In genomic region chr7:127941471-127941870, GRCh38 we compare ENCODE assay signal across 30 cellular contexts.
"Had no signal": no experiment of that assay in that cellular context is flagged by ENCODE, and none has a peak within 500 bp of the region (broad histone marks: within the 10 kb centered on the region; RNA-seq: fewer than 3 reads in every experiment).

No MANE protein-coding gene starts in this region.

- ATAC-seq: activated CD4-positive, alpha-beta T cell treated with anti-CD3 and anti-CD28 coated beads for 36 hours; activated CD8-positive, alpha-beta memory T cell treated with anti-CD3 and anti-CD28 coated beads, Interleukin-2, amount 10 ng/mL, durations not matched to agents 7 days and 5 days; activated CD8-positive, alpha-beta T cell treated with anti-CD3 and anti-CD28 coated beads, Interleukin-2, amount 10 ng/mL, durations not matched to agents 7 days and 5 days; activated naive CD4-positive, alpha-beta T cell treated with anti-CD3 and anti-CD28 coated beads, Interleukin-2, amount 50 U/mL, for 72 hours had no signal

- H3K4me1 ChIP-seq: ascending aorta had no signal

- H3K27me3 Mint-ChIP-seq: activated CD4-positive, alpha-beta memory T cell treated with anti-CD3 and anti-CD28 coated beads for 36 hours; activated CD4-positive, alpha-beta T cell treated with anti-CD3 and anti-CD28 coated beads for 36 hours; activated CD4-positive, alpha-beta T cell treated with anti-CD3 and anti-CD28 coated beads, Interleukin-2, amount 10 ng/mL, durations not matched to agents 24 days and 14 days; activated CD8-positive, alpha-beta memory T cell treated with anti-CD3 and anti-CD28 coated beads, Interleukin-2, amount 10 ng/mL, durations not matched to agents 7 days and 5 days; activated naive CD4-positive, alpha-beta T cell treated with anti-CD3 and anti-CD28 coated beads, Interleukin-2, amount 10 ng/mL, durations not matched to agents 7 days and 5 days; activated naive CD8-positive, alpha-beta T cell treated with anti-CD3 and anti-CD28 coated beads, Interleukin-2, amount 10 ng/mL, durations not matched to agents 7 days and 5 days; central memory CD8-positive, alpha-beta T cell had no signal

- H3K36me3 ChIP-seq: ascending aorta had no signal

- H3K27ac ChIP-seq: ascending aorta, brain microvascular endothelial cell, epithelial cell of prostate, esophagus squamous epithelium had no signal

- H3K27me3 ChIP-seq: ascending aorta, brain microvascular endothelial cell, esophagus squamous epithelium had no signal

- H3K4me3 Mint-ChIP-seq: activated CD4-positive, alpha-beta memory T cell treated with anti-CD3 and anti-CD28 coated beads for 36 hours; activated CD4-positive, alpha-beta T cell treated with anti-CD3 and anti-CD28 coated beads for 36 hours; activated CD4-positive, alpha-beta T cell treated with anti-CD3 and anti-CD28 coated beads, Interleukin-2, amount 10 ng/mL, durations not matched to agents 24 days and 14 days; activated CD8-positive, alpha-beta memory T cell treated with anti-CD3 and anti-CD28 coated beads, Interleukin-2, amount 10 ng/mL, durations not matched to agents 7 days and 5 days; activated CD8-positive, alpha-beta T cell treated with anti-CD3 and anti-CD28 coated beads, Interleukin-2, amount 10 ng/mL, durations not matched to agents 7 days and 5 days; activated naive CD4-positive, alpha-beta T cell treated with anti-CD3 and anti-CD28 coated beads, Interleukin-2, amount 10 ng/mL, durations not matched to agents 7 days and 5 days; activated naive CD8-positive, alpha-beta T cell treated with anti-CD3 and anti-CD28 coated beads, Interleukin-2, amount 10 ng/mL, durations not matched to agents 7 days and 5 days; activated T-helper 1 cell treated with anti-CD3 and anti-CD28 coated beads, Interleukin-12 subunit alpha, Interleukin-12 subunit beta, Interleukin-2, Interleukin-4 antibody, amounts not matched to agents 30 ng/mL and 10 ng/mL and 1 ng/mL, durations not matched to agents 14 hours and 24 hours and 36 hours; central memory CD8-positive, alpha-beta T cell had no signal

- FAIRE-seq: bronchial epithelial cell, colon, endometrium, endothelial cell of umbilical vein, frontal cortex had no signal

- H3K9me3 ChIP-seq: ascending aorta, esophagus squamous epithelium had no signal

- H3K4me1 Mint-ChIP-seq: activated naive CD4-positive, alpha-beta T cell treated with anti-CD3 and anti-CD28 coated beads, Interleukin-2, amount 10 ng/mL, durations not matched to agents 7 days and 5 days; central memory CD8-positive, alpha-beta T cell had no signal

- H3K4me3 ChIP-seq: ascending aorta, esophagus squamous epithelium had no signal

- H3K9me3 Mint-ChIP-seq: activated CD4-positive, alpha-beta memory T cell treated with anti-CD3 and anti-CD28 coated beads for 36 hours; activated CD4-positive, alpha-beta T cell treated with anti-CD3 and anti-CD28 coated beads, Interleukin-2, amount 10 ng/mL, durations not matched to agents 24 days and 14 days; activated naive CD4-positive, alpha-beta T cell treated with anti-CD3 and anti-CD28 coated beads, Interleukin-2, amount 10 ng/mL, durations not matched to agents 7 days and 5 days; activated naive CD4-positive, alpha-beta T cell treated with anti-CD3 and anti-CD28 coated beads, Interleukin-2, amount 50 U/mL, for 72 hours; activated naive CD8-positive, alpha-beta T cell treated with anti-CD3 and anti-CD28 coated beads, Interleukin-2, amount 10 ng/mL, durations not matched to agents 7 days and 5 days; activated T-helper 1 cell treated with anti-CD3 and anti-CD28 coated beads, Interleukin-12 subunit alpha, Interleukin-12 subunit beta, Interleukin-2, Interleukin-4 antibody, amounts not matched to agents 30 ng/mL and 10 ng/mL and 1 ng/mL, durations not matched to agents 14 hours and 24 hours and 36 hours; activated T-helper 2 cell treated with anti-CD3 and anti-CD28 coated beads, Interferon-gamma antibody, Interleukin-2, Interleukin-4, amounts not matched to agents 10 μg/mL and 5 μg/mL and 100 μg/mL, durations not matched to agents 14 hours and 24 hours and 36 hours; central memory CD8-positive, alpha-beta T cell had no signal

- DNase-seq: activated CD4-positive, alpha-beta memory T cell treated with anti-CD3 and anti-CD28 coated beads for 36 hours; activated CD4-positive, alpha-beta T cell treated with anti-CD3 and anti-CD28 coated beads for 36 hours; activated CD4-positive, alpha-beta T cell treated with anti-CD3 and anti-CD28 coated beads, Interleukin-2, amount 10 ng/mL, durations not matched to agents 24 days and 14 days; activated CD4-positive, CD25-positive, alpha-beta regulatory T cell; activated CD4-positive, CD25-positive, alpha-beta regulatory T cell treated with anti-CD3 and anti-CD28 coated beads, Interleukin-2, amount 50 U/mL, for 72 hours; activated CD8-positive, alpha-beta memory T cell treated with anti-CD3 and anti-CD28 coated beads, Interleukin-2, amount 10 ng/mL, durations not matched to agents 7 days and 5 days; activated CD8-positive, alpha-beta memory T cell treated with anti-CD3 and anti-CD28 coated beads, Interleukin-2, amount 50 U/mL, for 4 hours; activated CD8-positive, alpha-beta T cell treated with anti-CD3 and anti-CD28 coated beads, Interleukin-2, amount 10 ng/mL, durations not matched to agents 7 days and 5 days; activated effector memory CD4-positive, alpha-beta T cell treated with anti-CD3 and anti-CD28 coated beads, Interleukin-2, amount 50 U/mL, for 16 hours; activated naive CD4-positive, alpha-beta T cell treated with anti-CD3 and anti-CD28 coated beads, Interleukin-2, amount 10 ng/mL, durations not matched to agents 7 days and 5 days; activated naive CD8-positive, alpha-beta T cell treated with anti-CD3 and anti-CD28 coated beads, Interleukin-2, amount 10 ng/mL, durations not matched to agents 7 days and 5 days; activated T-cell treated with anti-CD3 and anti-CD28 coated beads, Interleukin-2, amount 50 U/mL, for 1 hour; activated T-cell treated with anti-CD3 and anti-CD28 coated beads, Interleukin-2, amount 50 U/mL, for 48 hours; brain microvascular endothelial cell; cortex of kidney; dermis blood vessel endothelial cell; effector CD8-positive, alpha-beta T cell; esophagus squamous epithelium; T-helper 2 cell had no signal

- H3K27ac Mint-ChIP-seq: activated CD4-positive, alpha-beta memory T cell treated with anti-CD3 and anti-CD28 coated beads for 36 hours; activated CD4-positive, alpha-beta T cell treated with anti-CD3 and anti-CD28 coated beads for 36 hours; activated CD4-positive, alpha-beta T cell treated with anti-CD3 and anti-CD28 coated beads, Interleukin-2, amount 10 ng/mL, durations not matched to agents 24 days and 14 days; activated CD8-positive, alpha-beta memory T cell treated with anti-CD3 and anti-CD28 coated beads, Interleukin-2, amount 10 ng/mL, durations not matched to agents 7 days and 5 days; activated CD8-positive, alpha-beta T cell treated with anti-CD3 and anti-CD28 coated beads, Interleukin-2, amount 10 ng/mL, durations not matched to agents 7 days and 5 days; activated naive CD4-positive, alpha-beta T cell treated with anti-CD3 and anti-CD28 coated beads, Interleukin-2, amount 10 ng/mL, durations not matched to agents 7 days and 5 days; activated naive CD4-positive, alpha-beta T cell treated with anti-CD3 and anti-CD28 coated beads, Interleukin-2, amount 50 U/mL, for 72 hours; activated naive CD8-positive, alpha-beta T cell treated with anti-CD3 and anti-CD28 coated beads, Interleukin-2, amount 10 ng/mL, durations not matched to agents 7 days and 5 days; activated T-helper 1 cell treated with anti-CD3 and anti-CD28 coated beads, Interleukin-12 subunit alpha, Interleukin-12 subunit beta, Interleukin-2, Interleukin-4 antibody, amounts not matched to agents 30 ng/mL and 10 ng/mL and 1 ng/mL, durations not matched to agents 14 hours and 24 hours and 36 hours; activated T-helper 2 cell treated with anti-CD3 and anti-CD28 coated beads, Interferon-gamma antibody, Interleukin-2, Interleukin-4, amounts not matched to agents 10 μg/mL and 5 μg/mL and 100 μg/mL, durations not matched to agents 14 hours and 24 hours and 36 hours had no signal
